ENCODE assay signal across 1 cellular context in genomic region chr3:184428561-184429175, GRCh38.
TF ChIP-seq lines count a peak whose summit lies in the region.

No MANE protein-coding gene starts in this region.

TF ChIP-seq in GM23338, 12 proteins besides CTCF, POLR2A, EP300 and RAD21:
- no peak for TF ChIP-seq ETS1 (IDR thresholded peaks at IDR 0.05)
TF ChIP-seq in GM23338: peak in this region for 0.
